ENCODE assay signal across 1 cellular context in genomic region chr14:95439881-95440280, GRCh38.
TF ChIP-seq lines count a peak whose summit lies in the region.

No MANE protein-coding gene starts in this region.

TF ChIP-seq in SK-N-SH treated with all-trans-retinoic acid at 6 μM for 48 hours, 23 proteins besides CTCF, POLR2A, EP300 and RAD21 (continued from another document):
- TF ChIP-seq PATZ1 (CRISPR knock-in tag; IDR thresholded peaks at IDR 0.05; ENCODE audit: borderline replicate concordance): no peak
- TF ChIP-seq CSDC2 (CRISPR knock-in tag; IDR thresholded peaks at IDR 0.05): no peak
